Comparison of ENCODE assay signal across 12 cellular contexts in the genomic region with DNA sequence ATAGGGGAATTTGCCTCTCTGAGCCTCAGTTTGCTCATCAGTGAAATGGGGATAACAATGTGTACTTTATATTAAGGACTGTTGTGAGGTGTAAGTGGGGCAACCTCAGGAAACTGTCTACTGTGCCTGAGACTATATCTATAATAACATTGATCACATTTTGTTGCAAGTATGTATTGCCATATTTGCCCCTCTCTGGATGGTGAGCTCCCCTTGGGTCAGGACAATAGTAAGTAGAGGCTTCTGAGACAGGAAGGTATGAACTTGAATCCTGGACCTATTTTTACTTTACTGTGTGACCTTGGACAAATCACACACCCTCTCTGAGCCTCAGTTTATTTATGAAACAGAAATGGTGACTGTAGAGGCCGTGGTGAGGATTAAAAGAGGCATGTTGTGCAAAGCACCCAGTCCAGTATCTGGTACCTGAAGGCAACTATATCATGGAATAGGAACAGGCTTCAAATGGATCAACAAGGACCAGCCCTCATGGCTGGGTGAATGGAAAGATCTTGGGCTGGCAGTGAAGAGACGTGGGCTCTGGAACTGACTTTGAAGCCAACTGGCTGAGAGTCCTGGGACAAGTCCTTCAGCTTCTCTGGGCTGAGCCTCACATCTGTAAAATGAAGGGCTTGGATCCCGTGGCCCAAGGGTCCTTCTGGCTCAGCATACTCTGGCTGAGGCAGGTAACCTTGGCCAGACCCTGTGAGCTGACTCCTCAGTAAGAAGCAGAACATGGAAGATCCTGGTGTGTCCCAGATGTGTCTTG. TPM values are rescaled to one million over a fixed set of nuclear protein-coding genes. Genes with fewer than 3 reads are reported as not detected.
DNase-seq lines count a peak whose midpoint lies in the region; ATAC-seq and TF ChIP-seq lines count a peak whose summit lies in the region.
"Had no signal": no experiment of that assay in that cellular context is flagged by ENCODE, and none has a peak within 500 bp of the region (broad histone marks: within the 10 kb centered on the region; RNA-seq: fewer than 3 reads in every experiment).

No MANE protein-coding gene starts in this region.

- H3K27ac Mint-ChIP-seq in H9 (peak overlapping the region; percentile 8 to 73 (median 69); a peak in 2 of 7 replicates), mesothelial cell of epicardium (peak overlapping the region; percentile 86)
- H3K27ac Mint-ChIP-seq in activated CD8-positive, alpha-beta T cell treated with anti-CD3 and anti-CD28 coated beads, Interleukin-2, amount 10 ng/mL, durations not matched to agents 7 days and 5 days = peak overlapping the region; percentile 69

- CTCF ChIA-PET in activated CD8-positive, alpha-beta T cell treated with anti-CD3 and anti-CD28 coated beads, Interleukin-2, amount 10 ng/mL, durations not matched to agents 7 days and 5 days (lab: Charles Lee) = interaction anchor here (0.7 to 5.8 kb wide), 6 partner anchors 17 to 43 kb away, joined by 3 to 41 read pairs (median 6); a partner anchor contains a TSS

- H3K14ac ChIP-seq in H9 (ENCODE audit: insufficient read depth, low read length) = no peak overlapping the region

- peaks cover 2% of the 10 kb centered on the region for H3K27me3 Mint-ChIP-seq in H9 (ENCODE audit: low read depth)
- no peaks in the 10 kb centered on the region for H3K27me3 Mint-ChIP-seq in activated CD8-positive, alpha-beta T cell treated with anti-CD3 and anti-CD28 coated beads, Interleukin-2, amount 10 ng/mL, durations not matched to agents 7 days and 5 days (ENCODE audit: low read depth)
- H3K27me3 Mint-ChIP-seq in mesothelial cell of epicardium (ENCODE audit: low read depth) = no peaks in the 10 kb centered on the region

- H3K27ac ChIP-seq in BLaER1 (peak overlapping the region; percentile 95), H9 (ENCODE audit: insufficient read length, low read depth, low read length) (no peak overlapping the region), colonic mucosa (no peak overlapping the region)
- H3K27ac ChIP-seq: lower lobe of right lung, ovary, uterus had no signal

- H3K36me3 Mint-ChIP-seq in H9 (ENCODE audit: insufficient read depth in 1 of 3, low read depth in 3 of 3) = no peaks in the 10 kb centered on the region
- no peaks in the 10 kb centered on the region for H3K36me3 Mint-ChIP-seq in activated CD8-positive, alpha-beta T cell treated with anti-CD3 and anti-CD28 coated beads, Interleukin-2, amount 10 ng/mL, durations not matched to agents 7 days and 5 days (ENCODE audit: low read depth)
- no peaks in the 10 kb centered on the region for H3K36me3 Mint-ChIP-seq in mesothelial cell of epicardium

- no peak overlapping the region for H3K18ac ChIP-seq in H9 (ENCODE audit: insufficient read length, low read depth, low read length)

- H3K4me1 Mint-ChIP-seq in H9 = peaks cover 56 to 70% of the 10 kb centered on the region in 2 experiments
- H3K4me1 Mint-ChIP-seq in activated CD8-positive, alpha-beta T cell treated with anti-CD3 and anti-CD28 coated beads, Interleukin-2, amount 10 ng/mL, durations not matched to agents 7 days and 5 days (ENCODE audit: low read depth) = peaks cover 93% of the 10 kb centered on the region
- peaks cover 69% of the 10 kb centered on the region for H3K4me1 Mint-ChIP-seq in mesothelial cell of epicardium

- H3K79me1 ChIP-seq in H9 (ENCODE audit: insufficient read depth, low read depth, low read length, poor library complexity, severe bottlenecking) = no peaks in the 10 kb centered on the region

- H2BK12ac ChIP-seq in H9 (ENCODE audit: insufficient read length, low read depth, low read length) = no peak overlapping the region

- no peak overlapping the region for H3K56ac ChIP-seq in H9 (ENCODE audit: insufficient read length, low read depth, low read length)

- H4K5ac ChIP-seq in H9 (ENCODE audit: insufficient read length, low read depth, low read length) = no peak overlapping the region

- no peak overlapping the region for H2BK5ac ChIP-seq in H9 (ENCODE audit: insufficient read length, low read length)

- H2AFZ ChIP-seq in H9 (ENCODE audit: low read length) = no peak overlapping the region

- H3T11ph ChIP-seq in H9 (ENCODE audit: low read length) = no peak overlapping the region

- H3K4me3 ChIP-seq in BLaER1 = 0 out of 2 replicates have a peak overlapping the region, but pooled peaks have one; percentile 9
- H3K4me3 ChIP-seq in colonic mucosa = no peak overlapping the region
- H3K4me3 ChIP-seq: lower lobe of right lung, ovary, uterus had no signal

- no peak overlapping the region for H3K4ac ChIP-seq in H9 (ENCODE audit: low read depth, low read length)

- H3K23me2 ChIP-seq in H9 (ENCODE audit: insufficient read length, low read depth, low read length, poor library complexity, severe bottlenecking) = no peaks in the 10 kb centered on the region

- H2AK5ac ChIP-seq in H9 (ENCODE audit: insufficient read length, low read length) = no peak overlapping the region

- no peak for ATAC-seq in activated CD8-positive, alpha-beta T cell treated with anti-CD3 and anti-CD28 coated beads, Interleukin-2, amount 10 ng/mL, durations not matched to agents 7 days and 5 days
- ATAC-seq in Right ventricle myocardium inferior = no peak

- no peak for DNase-seq in H9
- no peak for DNase-seq in activated CD8-positive, alpha-beta T cell treated with anti-CD3 and anti-CD28 coated beads, Interleukin-2, amount 10 ng/mL, durations not matched to agents 7 days and 5 days
- DNase-seq in mesothelial cell of epicardium (ENCODE audit: low spot score in 2 of 2, unreplicated experiment in 2 of 2) = no peak
- DNase-seq in Right ventricle myocardium inferior (ENCODE audit: missing footprints) = no peak
- DNase-seq in stimulated activated naive CD4-positive, alpha-beta T cell treated with Interleukin-2 at 50 U/mL for 16 hours (lab: John Stamatoyannopoulos, UW) = no peak
- DNase-seq in activated gamma-delta T cell treated with Interleukin-2 at 50 U/mL for 16 hours = no peak
- DNase-seq in colonic mucosa = no peak
- DNase-seq: lower lobe of right lung; ovary; stimulated activated CD4-positive, alpha-beta T cell treated with anti-CD3 and anti-CD28 coated beads, Interleukin-12 subunit alpha, Interleukin-12 subunit beta, amount 100 ng/mL, for 4 hours; uterus had no signal

- no peaks in the 10 kb centered on the region for H3K9me3 ChIP-seq in BLaER1
- H3K9me3 ChIP-seq in H9 (ENCODE audit: control insufficient read depth, low read depth, low read length) = no peaks in the 10 kb centered on the region
- H3K9me3 ChIP-seq in colonic mucosa = no peaks in the 10 kb centered on the region
- H3K9me3 ChIP-seq: lower lobe of right lung, ovary, uterus had no signal

- H3K36me3 ChIP-seq in BLaER1 (no peaks in the 10 kb centered on the region), colonic mucosa (no peaks in the 10 kb centered on the region)
- H3K36me3 ChIP-seq: lower lobe of right lung, ovary, uterus had no signal

- H2BK15ac ChIP-seq in H9 (ENCODE audit: low read depth, low read length) = no peak overlapping the region

- H3K4me2 ChIP-seq in BLaER1 (peak overlapping the region; percentile 84), H9 (ENCODE audit: insufficient read depth, insufficient read length, low read length) (no peak overlapping the region)

- no peak for TF ChIP-seq CTCF in H9 (conservative IDR thresholded peaks at IDR 0.05)
- TF ChIP-seq CTCF in mesothelial cell of epicardium (IDR thresholded peaks at IDR 0.05; ENCODE audit: unreplicated experiment) = no peak
- TF ChIP-seq CTCF in colonic mucosa (IDR thresholded peaks at IDR 0.05) = no peak

- peaks cover 100% of the 10 kb centered on the region for H3K4me1 ChIP-seq in BLaER1
- H3K4me1 ChIP-seq in H9 (ENCODE audit: insufficient read depth, low read length) = peaks cover 19% of the 10 kb centered on the region
- no peaks in the 10 kb centered on the region for H3K4me1 ChIP-seq in colonic mucosa

- H3K79me2 ChIP-seq in H9 (ENCODE audit: insufficient read depth, low read length) = no peaks in the 10 kb centered on the region

- no CpG with 5 or more reads among the region's 3 CpGs for WGBS in H9 (ENCODE audit: extremely low coverage, insufficient read length, low lambda C conversion rate)

- H4K8ac ChIP-seq in H9 (replicated peaks; ENCODE audit: insufficient read length, low read depth, low read length) = no peak overlapping the region

- H3K9ac ChIP-seq in BLaER1 (peak overlapping the region; percentile 75), H9 (ENCODE audit: extremely low read depth, insufficient read length, low read length) (no peak overlapping the region), colonic mucosa (ENCODE audit: low read depth in 2 of 2, low read length in 2 of 2) (no peak overlapping the region)

- intact Hi-C loops in Right ventricle myocardium inferior (cut with DNase I) (no loop called here), colonic mucosa (cut with DNase I) (no loop called here)

- no peak overlapping the region for H4K91ac ChIP-seq in H9 (ENCODE audit: insufficient read length, low read depth, low read length)

- POLR2A ChIA-PET in activated CD8-positive, alpha-beta T cell treated with anti-CD3 and anti-CD28 coated beads, Interleukin-2, amount 10 ng/mL, durations not matched to agents 7 days and 5 days (lab: Charles Lee) = interaction anchor here (0.5 to 5.6 kb wide), 4 partner anchors 16 to 386 kb away, joined by 3 to 69 read pairs (median 3); a partner anchor contains a TSS

- no peak overlapping the region for H2BK120ac ChIP-seq in H9 (ENCODE audit: low read depth, low read length, poor library complexity, severe bottlenecking)

- no peaks in the 10 kb centered on the region for H3K9me3 Mint-ChIP-seq in H9
- no peaks in the 10 kb centered on the region for H3K9me3 Mint-ChIP-seq in activated CD8-positive, alpha-beta T cell treated with anti-CD3 and anti-CD28 coated beads, Interleukin-2, amount 10 ng/mL, durations not matched to agents 7 days and 5 days (ENCODE audit: insufficient read depth)
- no peaks in the 10 kb centered on the region for H3K9me3 Mint-ChIP-seq in mesothelial cell of epicardium

- H3K27me3 ChIP-seq in BLaER1 = no peaks in the 10 kb centered on the region
- H3K27me3 ChIP-seq in H9 (ENCODE audit: insufficient read depth, low read length) = no peaks in the 10 kb centered on the region
- H3K27me3 ChIP-seq in colonic mucosa = no peaks in the 10 kb centered on the region
- H3K27me3 ChIP-seq: ovary, uterus had no signal

- no peak overlapping the region for H3K23ac ChIP-seq in H9 (ENCODE audit: insufficient read length, low read depth, low read length)

- H4K20me1 ChIP-seq in BLaER1 (no peaks in the 10 kb centered on the region), H9 (ENCODE audit: control insufficient read depth, insufficient read depth, insufficient read length) (no peaks in the 10 kb centered on the region)

- no peak overlapping the region for H2BK20ac ChIP-seq in H9 (ENCODE audit: low read depth, low read length, poor library complexity, severe bottlenecking)

- H3K4me3 Mint-ChIP-seq in H9 = no peak overlapping the region
- H3K4me3 Mint-ChIP-seq in activated CD8-positive, alpha-beta T cell treated with anti-CD3 and anti-CD28 coated beads, Interleukin-2, amount 10 ng/mL, durations not matched to agents 7 days and 5 days = peak overlapping the region; percentile 27
- H3K4me3 Mint-ChIP-seq in mesothelial cell of epicardium = no peak overlapping the region

RNA-seq across cellular contexts. Expression of a gene that starts 35.0 kb away (rescaled TPM):
- total RNA-seq in H9 (2021) = 113 and 119 TPM in 2 replicates
- 10 to 100 TPM; 31.4 to 34.4 TPM for total RNA-seq in activated CD8-positive, alpha-beta T cell treated with anti-CD3 and anti-CD28 coated beads, Interleukin-2, amount 10 ng/mL, durations not matched to agents 7 days and 5 days
- total RNA-seq in mesothelial cell of epicardium = 456 to 487 TPM (median 468 TPM) in 3 replicates
- 90.3 TPM for total RNA-seq in Right ventricle myocardium inferior
- 100 to 1,000 TPM; 106 to 221 TPM for total RNA-seq in colonic mucosa
